In the genomic region with DNA sequence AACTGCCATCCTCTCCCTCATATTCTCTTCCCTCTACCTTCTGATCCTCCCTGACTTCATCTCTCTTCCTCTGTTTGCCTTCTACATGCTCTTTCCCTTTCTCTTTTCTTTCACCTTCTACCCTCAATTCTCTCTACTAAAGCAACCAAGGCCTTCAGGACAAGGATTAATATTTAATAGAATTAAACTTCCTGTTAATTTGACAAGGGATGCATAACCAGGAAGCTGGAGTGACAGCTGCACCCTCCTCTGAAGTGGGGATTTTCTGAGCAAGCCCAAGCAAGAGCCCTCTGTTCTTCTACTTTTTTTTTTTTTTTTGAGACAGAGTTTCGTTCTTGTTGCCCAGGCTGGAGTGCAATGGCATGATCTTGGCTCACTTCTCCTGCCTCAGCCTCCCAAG, we compare ENCODE assay signal across 10 cellular contexts.
DNase-seq lines count a peak whose midpoint lies in the region.
"Had no signal": no experiment of that assay in that cellular context is flagged by ENCODE, and none has a peak within 500 bp of the region (broad histone marks: within the 10 kb centered on the region; RNA-seq: fewer than 3 reads in every experiment).

No MANE protein-coding gene starts in this region.

- H3K9ac ChIP-seq in duodenal mucosa (ENCODE audit: low read depth in 1 of 2, low read length in 2 of 2) (peak overlapping the region in 1 of 2 donors; percentile 0), subcutaneous abdominal adipose tissue (ENCODE audit: low read length in 5 of 5) (no peak overlapping the region)

- no peaks in the 10 kb centered on the region for H3K36me3 Mint-ChIP-seq in activated T-cell treated with anti-CD3 and anti-CD28 coated beads, Interleukin-2, amount 50 U/mL, for 24 hours (ENCODE audit: low read depth)
- peaks cover 2% of the 10 kb centered on the region for H3K36me3 Mint-ChIP-seq in IgD-negative memory B cell

- H3K27me3 Mint-ChIP-seq in activated T-cell treated with anti-CD3 and anti-CD28 coated beads, Interleukin-2, amount 50 U/mL, for 24 hours = no peaks in the 10 kb centered on the region
- peaks cover 6% of the 10 kb centered on the region for H3K27me3 Mint-ChIP-seq in IgD-negative memory B cell

- H3K4me3 ChIP-seq in duodenal mucosa (ENCODE audit: low read depth in 1 of 2, low read length in 2 of 2) = no peak overlapping the region
- no peak overlapping the region for H3K4me3 ChIP-seq in subcutaneous abdominal adipose tissue (ENCODE audit: low read depth in 1 of 5, low read length in 5 of 5)

- H3K9me3 Mint-ChIP-seq in activated T-cell treated with anti-CD3 and anti-CD28 coated beads, Interleukin-2, amount 50 U/mL, for 24 hours = no peaks in the 10 kb centered on the region
- H3K9me3 Mint-ChIP-seq in IgD-negative memory B cell = no peaks in the 10 kb centered on the region

- H3K4me1 ChIP-seq in duodenal mucosa (ENCODE audit: control insufficient read depth in 1 of 2, insufficient read depth in 2 of 2, low read length in 2 of 2) (peaks cover 10 to 14% of the 10 kb centered on the region in 2 donors), subcutaneous abdominal adipose tissue (ENCODE audit: control insufficient read depth in 5 of 5, insufficient read depth in 5 of 5, low read length in 5 of 5) (peaks cover 2 to 61% (median 36%) of the 10 kb centered on the region in 5 donors)
- H3K4me1 ChIP-seq: BE2C had no signal

- H3K36me3 ChIP-seq in duodenal mucosa (ENCODE audit: control insufficient read depth in 1 of 2, insufficient read depth in 2 of 2, low read length in 2 of 2) = no peaks in the 10 kb centered on the region
- H3K36me3 ChIP-seq in subcutaneous abdominal adipose tissue (ENCODE audit: control insufficient read depth in 5 of 5, insufficient read depth in 5 of 5, low read length in 5 of 5) = no peaks in the 10 kb centered on the region
- H3K36me3 ChIP-seq: BE2C had no signal

- H3K9me3 ChIP-seq in duodenal mucosa (ENCODE audit: control insufficient read depth in 1 of 2, low read length in 2 of 2) = no peaks in the 10 kb centered on the region
- H3K9me3 ChIP-seq in subcutaneous abdominal adipose tissue (ENCODE audit: control insufficient read depth in 5 of 5, low read length in 5 of 5) = no peaks in the 10 kb centered on the region
- H3K9me3 ChIP-seq: BE2C had no signal

- peaks cover 78% of the 10 kb centered on the region for H3K4me1 Mint-ChIP-seq in activated T-cell treated with anti-CD3 and anti-CD28 coated beads, Interleukin-2, amount 50 U/mL, for 24 hours (ENCODE audit: low read depth)
- H3K4me1 Mint-ChIP-seq in IgD-negative memory B cell = peaks cover 4 to 30% (median 24%) of the 10 kb centered on the region in 3 donors

- no peaks in the 10 kb centered on the region for H3K27me3 ChIP-seq in duodenal mucosa (ENCODE audit: control insufficient read depth in 1 of 2, insufficient read depth in 2 of 2, low read length in 2 of 2)
- no peaks in the 10 kb centered on the region for H3K27me3 ChIP-seq in subcutaneous abdominal adipose tissue (ENCODE audit: control insufficient read depth in 5 of 5, insufficient read depth in 4 of 5, low read length in 5 of 5)
- H3K27me3 ChIP-seq: BE2C had no signal

- no peak overlapping the region for H3K4me3 Mint-ChIP-seq in activated T-cell treated with anti-CD3 and anti-CD28 coated beads, Interleukin-2, amount 50 U/mL, for 24 hours
- no peak overlapping the region for H3K4me3 Mint-ChIP-seq in IgD-negative memory B cell

- peak overlapping the region; percentile 72 for H3K27ac Mint-ChIP-seq in activated T-cell treated with anti-CD3 and anti-CD28 coated beads, Interleukin-2, amount 50 U/mL, for 24 hours
- peak overlapping the region in 2 of 3 donors; percentile 21 to 76 for H3K27ac Mint-ChIP-seq in IgD-negative memory B cell

- no peak for DNase-seq in activated T-cell treated with anti-CD3 and anti-CD28 coated beads, Interleukin-2, amount 50 U/mL, for 24 hours
- DNase-seq in activated T-cell treated with anti-CD3 and anti-CD28 coated beads for 4 hours (no peak), NCI-H187 (lab: John Stamatoyannopoulos, UW) (no peak), RKO (ENCODE audit: low spot score) (no peak), NCI-H1105 (lab: John Stamatoyannopoulos, UW) (no peak)
- DNase-seq: BE2C, retina had no signal

- H3K27ac ChIP-seq in duodenal mucosa (ENCODE audit: low read depth, low read length) (peak overlapping the region; percentile 61), subcutaneous abdominal adipose tissue (ENCODE audit: low read depth, low read length) (peak overlapping the region; percentile 95)
